ENCODE assay signal across 7 cellular contexts in the genomic region with DNA sequence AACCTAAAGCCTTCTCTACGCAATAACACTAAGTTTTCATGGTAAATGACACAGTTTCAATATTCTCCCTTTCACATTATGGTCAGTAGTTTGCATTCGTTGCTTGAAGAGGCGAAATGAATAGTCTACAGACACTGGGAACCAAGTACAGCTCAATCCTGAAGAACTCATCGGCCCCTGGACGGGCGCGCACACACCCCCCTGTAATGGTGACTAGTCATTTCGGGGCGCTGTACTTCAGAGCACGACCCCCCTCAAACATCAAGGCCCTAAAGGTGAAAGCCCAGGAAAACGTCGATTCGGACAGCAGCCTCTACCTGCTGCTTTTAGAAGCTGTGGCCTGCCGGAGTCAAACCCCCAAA. TPM values are rescaled to one million over a fixed set of nuclear protein-coding genes. Genes with fewer than 3 reads are reported as not detected.
DNase-seq lines count a peak whose midpoint lies in the region; ATAC-seq, FAIRE-seq and TF ChIP-seq lines count a peak whose summit lies in the region.

No MANE protein-coding gene starts in this region.

- WGBS in mesodermal cell (ENCODE audit: insufficient coverage in 2 of 2), 2 experiments: 2 to 5% methylated on average over 10 to 11 of the region's 14 CpGs

- no peak for DNase-seq in NB4 (ENCODE audit: low read depth)
- DNase-seq in cerebellum (ENCODE audit: low spot score): peak; percentile 25
- peak; percentile 8 for DNase-seq in urothelium cell line (ENCODE audit: low spot score)
- DNase-seq in NCI-H2227 treated with DMSO at 0.1 percent for 48 hours (lab: John Stamatoyannopoulos, UW): no peak
- DNase-seq in SW 1271 (lab: John Stamatoyannopoulos, UW): no peak

- no peaks in the 10 kb centered on the region for H3K9me3 ChIP-seq in mesodermal cell (ENCODE audit: control insufficient read depth, low read length)

- no peak for FAIRE-seq in urothelium cell line (lab: Jason Lieb, UNC)

- H3K4me1 ChIP-seq in mesodermal cell (ENCODE audit: control insufficient read depth, insufficient read depth, low read length, poor library complexity, severe bottlenecking): peaks cover 17% of the 10 kb centered on the region

- ATAC-seq in GM18907 (IDR thresholded peaks at IDR 0.05; ENCODE audit: unreplicated experiment): peak; percentile 14

- peaks cover 20% of the 10 kb centered on the region for H3K36me3 ChIP-seq in mesodermal cell (ENCODE audit: control insufficient read depth, insufficient read depth, low read length)

- peak overlapping the region; percentile 97 for H3K27ac ChIP-seq in mesodermal cell (ENCODE audit: low read depth, low read length, severe bottlenecking)

- TF ChIP-seq POLR2A in NB4 (IDR thresholded peaks at IDR 0.05; ENCODE audit: extremely low read depth, insufficient read length): no peak

- H3K4me3 ChIP-seq in NB4 (ENCODE audit: low read depth, low read length) (peak overlapping the region; percentile 81), mesodermal cell (ENCODE audit: extremely low read depth, insufficient read depth, low read length, poor library complexity, severe bottlenecking) (peak overlapping the region; percentile 83)

- no peak for TF ChIP-seq CTCF in NB4 (IDR thresholded peaks at IDR 0.05; ENCODE audit: low read depth, low read length)

RNA-seq across cellular contexts. Expression of a gene that starts 1.0 kb away (rescaled TPM):
- 130 TPM for total RNA-seq in cerebellum
- 62.5 TPM for polyA plus RNA-seq in mesodermal cell (2013, experiment 1 of 2)
- polyA plus RNA-seq in mesodermal cell (2013, experiment 2 of 2): 65.1 TPM

RNA-seq across cellular contexts. Expression of a gene that starts 53.6 kb away (rescaled TPM):
- total RNA-seq in cerebellum: not detected
- polyA plus RNA-seq in mesodermal cell (2013, experiment 1 of 2): not detected
- not detected for polyA plus RNA-seq in mesodermal cell (2013, experiment 2 of 2)

Comparison
In these comparisons a context has a peak if more than half of its experiments do, and no peak if none do; other contexts are left out.
1. DNase-seq: peak in cerebellum (single experiment) and urothelium cell line (single experiment); none in NB4 (single experiment), NCI-H2227 treated with DMSO at 0.1 percent for 48 hours (single experiment) and SW 1271 (0 of 2).